Comparison of ENCODE assay signal across 8 cellular contexts in the genomic region with DNA sequence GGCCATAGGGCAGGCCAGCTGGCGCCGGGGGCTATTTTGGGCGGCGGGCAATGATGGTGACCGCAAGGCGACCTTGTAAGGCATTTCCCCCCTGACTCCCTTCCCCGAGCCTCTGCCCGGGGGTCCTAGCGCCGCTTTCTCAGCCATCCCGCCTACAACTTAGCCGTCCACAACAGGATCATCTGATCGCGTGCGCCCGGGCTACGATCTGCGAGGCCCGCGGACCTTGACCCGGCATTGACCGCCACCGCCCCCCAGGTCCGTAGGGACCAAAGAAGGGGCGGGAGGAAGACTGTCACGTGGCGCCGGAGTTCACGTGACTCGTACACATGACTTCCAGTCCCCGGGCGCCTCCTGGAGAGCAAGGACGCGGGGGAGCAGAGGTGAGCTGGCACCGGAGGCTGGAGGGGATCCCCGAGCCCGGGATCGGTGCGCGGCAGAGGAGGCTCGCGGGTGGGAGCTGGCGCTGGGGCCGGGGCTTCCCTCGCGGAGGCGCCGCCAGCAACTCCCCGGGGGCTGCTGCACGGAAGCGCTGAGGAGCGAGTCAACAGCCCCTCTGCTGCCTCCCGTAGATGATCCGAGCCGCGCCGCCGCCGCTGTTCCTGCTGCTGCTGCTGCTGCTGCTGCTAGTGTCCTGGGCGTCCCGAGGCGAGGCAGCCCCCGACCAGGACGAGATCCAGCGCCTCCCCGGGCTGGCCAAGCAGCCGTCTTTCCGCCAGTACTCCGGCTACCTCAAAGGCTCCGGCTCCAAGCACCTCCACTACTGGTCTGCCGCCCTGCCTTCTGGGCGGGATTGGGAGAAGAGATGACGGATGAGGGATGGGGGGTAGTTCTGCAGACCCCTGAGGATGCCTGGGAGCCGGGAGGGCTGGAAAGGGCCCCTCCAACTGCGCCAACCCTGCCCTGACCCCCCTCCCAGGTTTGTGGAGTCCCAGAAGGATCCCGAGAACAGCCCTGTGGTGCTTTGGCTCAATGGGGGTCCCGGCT. TPM values are rescaled to one million over a fixed set of nuclear protein-coding genes. Genes with fewer than 3 reads are reported as not detected.
A peak's percentile ranks its signal among the peaks of the same experiment; 100 is the strongest.
DNase-seq lines count a peak whose midpoint lies in the region; ATAC-seq and TF ChIP-seq lines count a peak whose summit lies in the region.

A gene (plus strand): TSS at position 339 of the 987 bp plus-strand sequence. CDS start 234 bp downstream, at position 573.
A gene with protein sequence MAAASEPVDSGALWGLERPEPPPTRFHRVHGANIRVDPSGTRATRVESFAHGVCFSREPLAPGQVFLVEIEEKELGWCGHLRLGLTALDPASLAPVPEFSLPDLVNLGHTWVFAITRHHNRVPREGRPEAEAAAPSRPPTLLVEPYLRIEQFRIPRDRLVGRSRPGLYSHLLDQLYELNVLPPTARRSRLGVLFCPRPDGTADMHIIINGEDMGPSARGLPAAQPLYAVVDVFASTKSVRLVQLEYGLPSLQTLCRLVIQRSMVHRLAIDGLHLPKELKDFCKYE (minus strand): TSS at position 212 of the 987 bp plus-strand sequence. CDS start 217 bp downstream, outside the sequence.

- TF ChIP-seq CTCF in KMS-11 (conservative IDR thresholded peaks at IDR 0.05; ENCODE audit: low read depth, low read length) (no peak), RWPE2 (IDR thresholded peaks at IDR 0.05; ENCODE audit: poor library complexity, severe bottlenecking) (no peak), fibroblast of villous mesenchyme (IDR thresholded peaks at IDR 0.05; ENCODE audit: insufficient read depth, low read depth, low read length) (no peak), neural cell (IDR thresholded peaks at IDR 0.05; ENCODE audit: poor library complexity, severe bottlenecking) (no peak)

- DNase-seq in DMS53 treated with DMSO at 0.1 percent for 48 hours (lab: John Stamatoyannopoulos, UW; ENCODE audit: unreplicated experiment): peak; percentile 79
- DNase-seq in RWPE2 (ENCODE audit: low spot score): peak; percentile 100
- peak; percentile 63 for DNase-seq in activated gamma-delta T cell (lab: John Stamatoyannopoulos, UW)
- peak; percentile 90 for DNase-seq in fibroblast of villous mesenchyme (ENCODE audit: low read depth)
- DNase-seq in stimulated activated naive CD8-positive, alpha-beta T cell treated with anti-CD3 and anti-CD28 coated beads, Interleukin-15, amount 100 ng/mL, for 72 hours: peak; percentile 83 to 87

- no peaks in the 10 kb centered on the region for H3K9me3 Mint-ChIP-seq in stimulated activated naive CD8-positive, alpha-beta T cell treated with anti-CD3 and anti-CD28 coated beads, Interleukin-15, amount 100 ng/mL, for 72 hours

- H3K27me3 ChIP-seq in KMS-11 (ENCODE audit: insufficient read depth, low read depth) (no peaks in the 10 kb centered on the region), RWPE2 (ENCODE audit: insufficient read depth, poor library complexity, severe bottlenecking) (no peaks in the 10 kb centered on the region), neural cell (ENCODE audit: insufficient read depth, low read depth, low read length) (no peaks in the 10 kb centered on the region)

- H3F3A ChIP-seq in neural cell (ENCODE audit: insufficient read depth, low read length, poor library complexity, severe bottlenecking): no peaks in the 10 kb centered on the region

- H3K4me3 ChIP-seq in KMS-11 (IDR thresholded peaks at IDR 0.05; ENCODE audit: insufficient read depth, low read depth, low read length): peak within 1 kb of the TSS; percentile 55
- peak within 1 kb of the TSS; percentile 72 for H3K4me3 ChIP-seq in RWPE2 (ENCODE audit: severe bottlenecking)
- peak within 1 kb of the TSS; percentile 82 for H3K4me3 ChIP-seq in fibroblast of villous mesenchyme (ENCODE audit: low read depth, low read length)
- H3K4me3 ChIP-seq in neural cell (ENCODE audit: low read length): peak within 1 kb of the TSS; percentile 98

- peak within 1 kb of the TSS; percentile 70 for H3K9ac ChIP-seq in KMS-11
- H3K9ac ChIP-seq in neural cell (ENCODE audit: low read length): peak within 1 kb of the TSS; percentile 88

- H3K27ac ChIP-seq in KMS-11: no peak within 1 kb of the TSS
- peak within 1 kb of the TSS; percentile 5 for H3K27ac ChIP-seq in RWPE2 (ENCODE audit: poor library complexity, severe bottlenecking)
- H3K27ac ChIP-seq in neural cell (ENCODE audit: low read length): peak within 1 kb of the TSS; percentile 67

- peak within 1 kb of the TSS; percentile 100 for H3K4me2 ChIP-seq in KMS-11
- peak within 1 kb of the TSS; percentile 91 for H3K4me2 ChIP-seq in neural cell (ENCODE audit: low read length)

- H3K9me3 ChIP-seq in RWPE2 (ENCODE audit: severe bottlenecking): no peaks in the 10 kb centered on the region
- H3K9me3 ChIP-seq in neural cell (ENCODE audit: low read length): no peaks in the 10 kb centered on the region

- H2AFZ ChIP-seq in KMS-11 (ENCODE audit: low read depth): peak within 1 kb of the TSS; percentile 99
- peak within 1 kb of the TSS; percentile 83 for H2AFZ ChIP-seq in neural cell (ENCODE audit: low read depth, low read length)

- H3K36me3 ChIP-seq in KMS-11 (ENCODE audit: insufficient read depth) (no peaks in the 10 kb centered on the region), RWPE2 (ENCODE audit: low read depth) (peaks cover 23% of the 10 kb centered on the region; the same call in 1 of the 2 replicates), neural cell (ENCODE audit: insufficient read depth, low read length) (no peaks in the 10 kb centered on the region)

- peak; percentile 70 for TF ChIP-seq EP300 in neural cell (conservative IDR thresholded peaks at IDR 0.05; ENCODE audit: poor library complexity, severe bottlenecking)

- H3K4me1 Mint-ChIP-seq in stimulated activated naive CD8-positive, alpha-beta T cell treated with anti-CD3 and anti-CD28 coated beads, Interleukin-15, amount 100 ng/mL, for 72 hours: peaks cover 60% of the 10 kb centered on the region

- H4K20me1 ChIP-seq in KMS-11 (ENCODE audit: insufficient read depth): no peaks in the 10 kb centered on the region
- no peaks in the 10 kb centered on the region for H4K20me1 ChIP-seq in neural cell (ENCODE audit: insufficient read depth)

- ATAC-seq in GM21723 (IDR thresholded peaks at IDR 0.05; ENCODE audit: unreplicated experiment): peak; percentile 78
- ATAC-seq in RWPE2 (ENCODE audit: low read depth): peak; percentile 69
- ATAC-seq in stimulated activated naive CD8-positive, alpha-beta T cell treated with anti-CD3 and anti-CD28 coated beads, Interleukin-15, amount 100 ng/mL, for 72 hours: peak; percentile 80

- H3K79me2 ChIP-seq in KMS-11 (ENCODE audit: insufficient read depth, low read depth): no peaks in the 10 kb centered on the region
- H3K79me2 ChIP-seq in neural cell (replicated peaks; ENCODE audit: insufficient read depth, low read length): no peaks in the 10 kb centered on the region

- no peaks in the 10 kb centered on the region for H3K9me2 ChIP-seq in neural cell (ENCODE audit: insufficient read depth, low read length)

- peak within 1 kb of the TSS; percentile 95 to 97 for H3K27ac Mint-ChIP-seq in stimulated activated naive CD8-positive, alpha-beta T cell treated with anti-CD3 and anti-CD28 coated beads, Interleukin-15, amount 100 ng/mL, for 72 hours

- H3K4me1 ChIP-seq in KMS-11 (ENCODE audit: low read depth, poor library complexity, severe bottlenecking) (peaks cover 10% of the 10 kb centered on the region), RWPE2 (ENCODE audit: insufficient read depth, poor library complexity, severe bottlenecking) (no peaks in the 10 kb centered on the region)

- H3K27me3 Mint-ChIP-seq in stimulated activated naive CD8-positive, alpha-beta T cell treated with anti-CD3 and anti-CD28 coated beads, Interleukin-15, amount 100 ng/mL, for 72 hours: no peaks in the 10 kb centered on the region

- H3K4me3 Mint-ChIP-seq in stimulated activated naive CD8-positive, alpha-beta T cell treated with anti-CD3 and anti-CD28 coated beads, Interleukin-15, amount 100 ng/mL, for 72 hours: peak within 1 kb of the TSS; percentile 94 to 95

- peak; percentile 48 for TF ChIP-seq RAD21 in neural cell (conservative IDR thresholded peaks at IDR 0.05)

TF ChIP-seq in neural cell, 6 proteins besides CTCF, POLR2A, EP300 and RAD21:
- TF ChIP-seq SMC3 (conservative IDR thresholded peaks at IDR 0.05; ENCODE audit: poor library complexity): peak; percentile 58
- peak; percentile 81 for TF ChIP-seq POLR2AphosphoS5 (IDR thresholded peaks at IDR 0.05)
- TF ChIP-seq MXI1 (conservative IDR thresholded peaks at IDR 0.05; ENCODE audit: poor library complexity, severe bottlenecking): peak; percentile 88
- peak; percentile 59 for TF ChIP-seq TAF1 (IDR thresholded peaks at IDR 0.05; ENCODE audit: low read depth)
- TF ChIP-seq, protein P1, sequence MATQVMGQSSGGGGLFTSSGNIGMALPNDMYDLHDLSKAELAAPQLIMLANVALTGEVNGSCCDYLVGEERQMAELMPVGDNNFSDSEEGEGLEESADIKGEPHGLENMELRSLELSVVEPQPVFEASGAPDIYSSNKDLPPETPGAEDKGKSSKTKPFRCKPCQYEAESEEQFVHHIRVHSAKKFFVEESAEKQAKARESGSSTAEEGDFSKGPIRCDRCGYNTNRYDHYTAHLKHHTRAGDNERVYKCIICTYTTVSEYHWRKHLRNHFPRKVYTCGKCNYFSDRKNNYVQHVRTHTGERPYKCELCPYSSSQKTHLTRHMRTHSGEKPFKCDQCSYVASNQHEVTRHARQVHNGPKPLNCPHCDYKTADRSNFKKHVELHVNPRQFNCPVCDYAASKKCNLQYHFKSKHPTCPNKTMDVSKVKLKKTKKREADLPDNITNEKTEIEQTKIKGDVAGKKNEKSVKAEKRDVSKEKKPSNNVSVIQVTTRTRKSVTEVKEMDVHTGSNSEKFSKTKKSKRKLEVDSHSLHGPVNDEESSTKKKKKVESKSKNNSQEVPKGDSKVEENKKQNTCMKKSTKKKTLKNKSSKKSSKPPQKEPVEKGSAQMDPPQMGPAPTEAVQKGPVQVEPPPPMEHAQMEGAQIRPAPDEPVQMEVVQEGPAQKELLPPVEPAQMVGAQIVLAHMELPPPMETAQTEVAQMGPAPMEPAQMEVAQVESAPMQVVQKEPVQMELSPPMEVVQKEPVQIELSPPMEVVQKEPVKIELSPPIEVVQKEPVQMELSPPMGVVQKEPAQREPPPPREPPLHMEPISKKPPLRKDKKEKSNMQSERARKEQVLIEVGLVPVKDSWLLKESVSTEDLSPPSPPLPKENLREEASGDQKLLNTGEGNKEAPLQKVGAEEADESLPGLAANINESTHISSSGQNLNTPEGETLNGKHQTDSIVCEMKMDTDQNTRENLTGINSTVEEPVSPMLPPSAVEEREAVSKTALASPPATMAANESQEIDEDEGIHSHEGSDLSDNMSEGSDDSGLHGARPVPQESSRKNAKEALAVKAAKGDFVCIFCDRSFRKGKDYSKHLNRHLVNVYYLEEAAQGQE (IDR thresholded peaks at IDR 0.05; ENCODE audit: borderline replicate concordance): peak; percentile 75
- no peak for TF ChIP-seq EZH2 (IDR thresholded peaks at IDR 0.05; ENCODE audit: borderline replicate concordance, insufficient read depth, low read length, poor library complexity, severe bottlenecking)

RNA-seq across cellular contexts. Expression of the first gene that starts in this region (rescaled TPM):
- total RNA-seq in fibroblast of villous mesenchyme: 60.9 and 61.3 TPM in 2 replicates
- polyA plus RNA-seq in neural cell: 25.7 and 49.7 TPM in 2 replicates
- 24.1 and 25.1 TPM in 2 replicates for polyA minus RNA-seq in neural cell

RNA-seq across cellular contexts. Expression of the second gene that starts in this region (rescaled TPM):
- 3.9 and 5.2 TPM in 2 replicates for total RNA-seq in fibroblast of villous mesenchyme
- polyA plus RNA-seq in neural cell: 5.0 and 6.3 TPM in 2 replicates
- polyA minus RNA-seq in neural cell: 6.3 and 10.7 TPM in 2 replicates
